Comparison of ENCODE assay signal across 13 cellular contexts in genomic region chr21:32336711-32337110, GRCh38. TPM values are rescaled to one million over a fixed set of nuclear protein-coding genes. Genes with fewer than 3 reads are reported as not detected.
DNase-seq lines count a peak whose midpoint lies in the region; ATAC-seq, FAIRE-seq and TF ChIP-seq lines count a peak whose summit lies in the region.
"Had no signal": no experiment of that assay in that cellular context is flagged by ENCODE, and none has a peak within 500 bp of the region (broad histone marks: within the 10 kb centered on the region; RNA-seq: fewer than 3 reads in every experiment).

No MANE protein-coding gene starts in this region.

- H3K27ac Mint-ChIP-seq in memory B cell (peak overlapping the region; percentile 18), natural killer cell (no peak overlapping the region)
- H3K27ac Mint-ChIP-seq: activated naive CD8-positive, alpha-beta T cell treated with anti-CD3 and anti-CD28 coated beads for 36 hours had no signal

- no peak overlapping the region for H3K27ac ChIP-seq in WERI-Rb-1

- no peaks in the 10 kb centered on the region for H3K27me3 Mint-ChIP-seq in memory B cell
- no peaks in the 10 kb centered on the region for H3K27me3 Mint-ChIP-seq in natural killer cell (ENCODE audit: low read depth in 2 of 2)
- H3K27me3 Mint-ChIP-seq: activated naive CD8-positive, alpha-beta T cell treated with anti-CD3 and anti-CD28 coated beads for 36 hours had no signal

- ATAC-seq in memory B cell (ENCODE audit: low read depth) = no peak
- no peak for ATAC-seq in natural killer cell
- no peak for ATAC-seq in GM21423 (IDR thresholded peaks at IDR 0.05; ENCODE audit: unreplicated experiment)
- ATAC-seq: GM12878, HepG2 had no signal

- DNase-seq in AG20443 (ENCODE audit: low spot score) (peak; percentile 31), LHCN-M2 (ENCODE audit: low read depth) (peak; percentile 86), bronchial epithelial cell (ENCODE audit: low read depth) (peak; percentile 42), memory B cell (ENCODE audit: low spot score in 2 of 2) (no peak), natural killer cell (no peak), GOT3 (lab: John Stamatoyannopoulos, UW) (no peak), WERI-Rb-1 (no peak)
- DNase-seq: activated CD4-positive, alpha-beta T cell treated with anti-CD3 and anti-CD28 coated beads for 48 hours; activated naive CD8-positive, alpha-beta T cell treated with anti-CD3 and anti-CD28 coated beads for 36 hours had no signal

- no peak for FAIRE-seq in bronchial epithelial cell (lab: Jason Lieb, UNC)
- FAIRE-seq: GM12878, HepG2 had no signal

- no peak overlapping the region for H3K4me3 Mint-ChIP-seq in memory B cell
- H3K4me3 Mint-ChIP-seq in natural killer cell = no peak overlapping the region
- H3K4me3 Mint-ChIP-seq: activated naive CD8-positive, alpha-beta T cell treated with anti-CD3 and anti-CD28 coated beads for 36 hours had no signal

- H3K27me3 ChIP-seq in bronchial epithelial cell (ENCODE audit: control insufficient read depth, insufficient read depth, low read length) (no peaks in the 10 kb centered on the region), WERI-Rb-1 (ENCODE audit: insufficient read depth, low read depth, severe bottlenecking) (no peaks in the 10 kb centered on the region)

- H3K4me3 ChIP-seq in bronchial epithelial cell (ENCODE audit: low read depth, low read length) = no peak overlapping the region
- no peak overlapping the region for H3K4me3 ChIP-seq in WERI-Rb-1 (ENCODE audit: low read depth, low read length)
- H3K4me3 ChIP-seq: GM12878 had no signal

- TF ChIP-seq CTCF in bronchial epithelial cell (IDR thresholded peaks at IDR 0.05; ENCODE audit: insufficient read depth, low read length, severe bottlenecking) (no peak), natural killer cell (IDR thresholded peaks at IDR 0.05) (no peak), WERI-Rb-1 (IDR thresholded peaks at IDR 0.05; ENCODE audit: low read depth, low read length) (no peak)

- H3K4me1 Mint-ChIP-seq in memory B cell = no peaks in the 10 kb centered on the region
- peaks cover 0 to 9% of the 10 kb centered on the region in 2 donors for H3K4me1 Mint-ChIP-seq in natural killer cell

- H3K9me3 ChIP-seq in WERI-Rb-1 (ENCODE audit: severe bottlenecking) = no peaks in the 10 kb centered on the region

- H3K36me3 ChIP-seq in bronchial epithelial cell (ENCODE audit: control insufficient read depth, insufficient read depth, low read length) (peaks cover 33% of the 10 kb centered on the region), WERI-Rb-1 (peaks cover 57% of the 10 kb centered on the region)

- peaks cover 1% of the 10 kb centered on the region for H3K9me3 Mint-ChIP-seq in memory B cell
- no peaks in the 10 kb centered on the region for H3K9me3 Mint-ChIP-seq in natural killer cell
- H3K9me3 Mint-ChIP-seq: activated naive CD8-positive, alpha-beta T cell treated with anti-CD3 and anti-CD28 coated beads for 36 hours had no signal

- intact Hi-C loops in natural killer cell (cut with micrococcal nuclease) = no loop called here

- H3K36me3 Mint-ChIP-seq in memory B cell (peaks cover 70% of the 10 kb centered on the region), natural killer cell (peaks cover 43% of the 10 kb centered on the region)

RNA-seq across cellular contexts. Expression of gene MRAP, which starts 38.1 kb away (rescaled TPM):
- total RNA-seq in LHCN-M2 (2014; rRNA removed) (not detected in 2 replicates), bronchial epithelial cell (not detected in 2 replicates), natural killer cell (not detected)
- not detected for polyA plus RNA-seq in LHCN-M2 (2012)
- total RNA-seq: activated naive CD8-positive, alpha-beta T cell treated with anti-CD3 and anti-CD28 coated beads for 36 hours; GM12878; kidney epithelial cell had no signal

RNA-seq across cellular contexts. Expression of gene URB1, which starts 56.1 kb away (rescaled TPM):
- total RNA-seq in LHCN-M2 (2014; rRNA removed) = 19.9 and 22.6 TPM in 2 replicates
- 10.7 TPM for polyA plus RNA-seq in LHCN-M2 (2012)
- 19.3 and 22.4 TPM in 2 replicates for total RNA-seq in bronchial epithelial cell
- total RNA-seq in natural killer cell = 1 to 10 TPM; 6.1 to 7.8 (median 7.5) TPM

RNA-seq across cellular contexts. Expression of gene MIS18A, which starts 57.9 kb away (rescaled TPM):
- total RNA-seq in LHCN-M2 (2014; rRNA removed) = 23.9 and 27.1 TPM in 2 replicates
- 10.5 TPM for polyA plus RNA-seq in LHCN-M2 (2012)
- 4.2 and 7.0 TPM in 2 replicates for total RNA-seq in bronchial epithelial cell
- 1 to 10 TPM; 4.2 to 7.9 (median 5.2) TPM for total RNA-seq in natural killer cell

Comparison
In these comparisons a context has a peak if more than half of its experiments do, and no peak if none do; other contexts are left out.
1. DNase-seq: peak in AG20443 (single experiment), LHCN-M2 (single experiment) and bronchial epithelial cell (single experiment); none in memory B cell (0 of 2), natural killer cell (single experiment), GOT3 (single experiment) and WERI-Rb-1 (single experiment).